In the genomic region with DNA sequence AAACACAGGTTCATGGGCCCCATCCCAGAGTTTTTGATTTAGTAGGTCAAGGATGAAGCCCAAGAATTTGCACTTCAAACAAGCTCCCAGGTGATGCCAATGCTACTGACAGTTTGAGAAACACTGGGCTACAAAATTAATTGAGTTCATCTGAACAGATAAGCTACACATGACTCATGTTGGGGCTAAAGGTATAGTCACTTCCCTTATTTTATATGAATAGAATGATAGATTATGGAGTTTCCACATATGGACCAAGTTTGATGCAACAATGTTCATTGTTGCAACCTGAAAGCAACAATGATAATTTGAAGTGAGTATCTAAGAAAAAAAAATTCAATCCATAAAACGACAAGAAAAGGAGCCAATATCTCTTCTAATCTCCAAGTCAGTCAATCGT, we compare ENCODE assay signal across 32 cellular contexts. TPM values are rescaled to one million over a fixed set of nuclear protein-coding genes. Genes with fewer than 3 reads are reported as not detected.
"Had no signal": no experiment of that assay in that cellular context is flagged by ENCODE, and none has a peak within 500 bp of the region (broad histone marks: within the 10 kb centered on the region; RNA-seq: fewer than 3 reads in every experiment).

No MANE protein-coding gene starts in this region.

- ATAC-seq: activated CD4-positive, alpha-beta T cell treated with anti-CD3 and anti-CD28 coated beads for 36 hours; activated CD4-positive, CD25-positive, alpha-beta regulatory T cell treated with anti-CD3 and anti-CD28 coated beads, Interleukin-2, amount 50 U/mL, for 24 hours; activated CD8-positive, alpha-beta T cell treated with anti-CD3 and anti-CD28 coated beads, Interleukin-2, amount 10 ng/mL, durations not matched to agents 7 days and 5 days; WTC11 had no signal

- H3K27ac ChIP-seq: ascending aorta, PC-9, RWPE1 had no signal

- H3K4me2 ChIP-seq: PC-9 had no signal

- H3K36me3 ChIP-seq: ascending aorta had no signal

- H3K9me3 ChIP-seq: ascending aorta had no signal

- H3K27me3 ChIP-seq: ascending aorta had no signal

- DNase-seq: activated CD4-positive, alpha-beta T cell treated with anti-CD3 and anti-CD28 coated beads for 36 hours; activated CD4-positive, alpha-beta T cell treated with anti-CD3 and anti-CD28 coated beads, Interleukin-2, amount 10 ng/mL, durations not matched to agents 7 days and 5 days; activated CD4-positive, alpha-beta T cell treated with anti-CD3 and anti-CD28 coated beads, Interleukin-2, amount 50 U/mL, for 48 hours; activated CD8-positive, alpha-beta T cell treated with anti-CD3 and anti-CD28 coated beads, Interleukin-2, amount 10 ng/mL, durations not matched to agents 7 days and 5 days; activated gamma-delta T cell; activated naive CD4-positive, alpha-beta T cell treated with Interleukin-2 at 50 U/mL for 16 hours; activated naive CD8-positive, alpha-beta T cell treated with anti-CD3 and anti-CD28 coated beads, Interleukin-2, amount 10 ng/mL, durations not matched to agents 7 days and 5 days; activated T-cell treated with anti-CD3 and anti-CD28 coated beads, Interleukin-2, amount 50 U/mL, for 24 hours; amygdala; Kasumi-1; KG1; MM.1S; MV-4-11; NCI-H1092 treated with DMSO at 0.1 percent for 48 hours; NCI-H1417; NCI-H146; NCI-H187; NCI-H2029 treated with DMSO at 0.1 percent for 48 hours; NCI-H2107; NCI-H2171; NCI-H510A; NCI-H526; NCI-H748 treated with DMSO at 0.1 percent for 48 hours; NK-92 treated with Interleukin-12 subunit alpha and Interleukin-12 subunit beta, amount 100 ng/mL, for 24 hours; PC-9; Right ventricle myocardium superior had no signal

- FAIRE-seq: RCC 7860, TTC549 had no signal

- H2AFZ ChIP-seq: PC-9 had no signal

- H3K4me1 ChIP-seq: ascending aorta had no signal

- H3K4me3 ChIP-seq: ascending aorta, PC-9 had no signal

RNA-seq across cellular contexts. Expression of a gene that starts 54.9 kb away (rescaled TPM):
- total RNA-seq: activated CD4-positive, alpha-beta T cell treated with anti-CD3 and anti-CD28 coated beads, Interleukin-2, amount 10 ng/mL, durations not matched to agents 7 days and 5 days; activated CD8-positive, alpha-beta T cell treated with anti-CD3 and anti-CD28 coated beads, Interleukin-2, amount 10 ng/mL, durations not matched to agents 7 days and 5 days; activated naive CD8-positive, alpha-beta T cell treated with anti-CD3 and anti-CD28 coated beads, Interleukin-2, amount 10 ng/mL, durations not matched to agents 7 days and 5 days had no signal
